ENCODE assay signal across 23 cellular contexts in genomic region chr5:166102947-166103346, GRCh38.
"Had no signal": no experiment of that assay in that cellular context is flagged by ENCODE, and none has a peak within 500 bp of the region (broad histone marks: within the 10 kb centered on the region; RNA-seq: fewer than 3 reads in every experiment).

No MANE protein-coding gene starts in this region.

- H3K9me3 ChIP-seq: SK-N-SH had no signal

- H3K27ac ChIP-seq: RWPE1, SJSA1 had no signal

- H3K4me3 ChIP-seq: SJSA1 had no signal

- ATAC-seq: Panc1, T-cell had no signal

- H3K27me3 ChIP-seq: SJSA1 had no signal

- H3K36me3 ChIP-seq: SJSA1 had no signal

- DNase-seq: KBM-7, MV-4-11, NCI-H1048, NCI-H1105, NCI-H1417, NCI-H1436 treated with DMSO at 0.1 percent for 48 hours, NCI-H1694, NCI-H187 treated with DMSO at 0.1 percent for 48 hours, NCI-H2029 treated with DMSO at 0.1 percent for 48 hours, NCI-H2171, NCI-H226, NCI-H446, NCI-H510A, NCI-H524 treated with DMSO at 0.1 percent for 48 hours, NCI-H69, NCI-H774, SIG-M5, SK-N-SH, SW 1271, T-cell had no signal

- H3K4me1 ChIP-seq: SJSA1 had no signal

- H3K4me2 ChIP-seq: SK-N-SH had no signal

- H3K9me2 ChIP-seq: SK-N-SH had no signal
